Comparison of ENCODE assay signal across 8 cellular contexts in genomic region chr19:35995655-35995993, GRCh38. TPM values are rescaled to one million over a fixed set of nuclear protein-coding genes. Genes with fewer than 3 reads are reported as not detected.
A peak's percentile ranks its signal among the peaks of the same experiment; 100 is the strongest.
DNase-seq lines count a peak whose midpoint lies in the region; ATAC-seq and TF ChIP-seq lines count a peak whose summit lies in the region.

No MANE protein-coding gene starts in this region.

- H3K9me3 ChIP-seq in left lung = no peaks in the 10 kb centered on the region

- peak overlapping the region; percentile 64 to 86 for H3K27ac ChIP-seq in left lung

- no peaks in the 10 kb centered on the region for H3K27me3 ChIP-seq in left lung

- peaks cover 32% of the 10 kb centered on the region for H3K4me1 Mint-ChIP-seq in central memory CD8-positive, alpha-beta T cell

- peaks cover 0 to 17% of the 10 kb centered on the region in 2 donors for H3K36me3 ChIP-seq in left lung

- peak; percentile 10 to 20 for DNase-seq in AML-193 (lab: John Stamatoyannopoulos, UW)
- DNase-seq in RPMI8226 = peak; percentile 65
- DNase-seq in central memory CD8-positive, alpha-beta T cell (ENCODE audit: low spot score in 2 of 2) = peak; percentile 22 to 30
- DNase-seq in left lung = peak in 1 of 2 donors; percentile 86
- DNase-seq in stimulated activated naive CD8-positive, alpha-beta T cell treated with anti-CD3 and anti-CD28 coated beads, Interleukin-15, Interleukin-2, amounts not matched to agents 100 U/mL and 50 U/mL, for 24 hours = peak; percentile 65
- DNase-seq in NCI-H2107 (lab: John Stamatoyannopoulos, UW) = no peak

- H3K27ac Mint-ChIP-seq in central memory CD8-positive, alpha-beta T cell (ENCODE audit: low read depth) = peak overlapping the region; percentile 84

- ATAC-seq in GM18519 (IDR thresholded peaks at IDR 0.05; ENCODE audit: low FRiP score, unreplicated experiment) = peak; percentile 12
- ATAC-seq in HG03097 (IDR thresholded peaks at IDR 0.05; ENCODE audit: low FRiP score, unreplicated experiment) = peak; percentile 26
- ATAC-seq in central memory CD8-positive, alpha-beta T cell (replicated peaks; ENCODE audit: extremely low read depth, poor library complexity, severe bottlenecking) = peak; percentile 68
- ATAC-seq in left lung = peak; percentile 59
- peak; percentile 47 for ATAC-seq in stimulated activated naive CD8-positive, alpha-beta T cell treated with anti-CD3 and anti-CD28 coated beads, Interleukin-15, Interleukin-2, amounts not matched to agents 100 U/mL and 50 U/mL, for 24 hours

- H3K27me3 Mint-ChIP-seq in central memory CD8-positive, alpha-beta T cell = no peaks in the 10 kb centered on the region

- H3K9me3 Mint-ChIP-seq in central memory CD8-positive, alpha-beta T cell = no peaks in the 10 kb centered on the region

- peak overlapping the region; percentile 87 to 89 for H3K4me3 ChIP-seq in left lung

- intact Hi-C loops in left lung (cut with DNase I) = no loop called here

- peaks cover 10% of the 10 kb centered on the region for H3K36me3 Mint-ChIP-seq in central memory CD8-positive, alpha-beta T cell (ENCODE audit: insufficient read depth)

- H3K4me1 ChIP-seq in left lung = peaks cover 14 to 32% of the 10 kb centered on the region in 2 donors

- H3K4me3 Mint-ChIP-seq in central memory CD8-positive, alpha-beta T cell = peak overlapping the region; percentile 85

- TF ChIP-seq CTCF in left lung (IDR thresholded peaks at IDR 0.05) = no peak

RNA-seq across cellular contexts. Expression of gene SDHAF1, which starts 0.6 kb away (rescaled TPM):
- 10 to 100 TPM; 14.0 to 16.5 TPM for total RNA-seq in left lung

RNA-seq across cellular contexts. Expression of gene SYNE4, which starts 13.0 kb away (rescaled TPM):
- total RNA-seq in left lung = 10 to 100 TPM; 11.2 to 13.1 TPM

RNA-seq across cellular contexts. Expression of gene ALKBH6, which starts 18.4 kb away (rescaled TPM):
- 10 to 100 TPM; 19.3 to 22.7 TPM for total RNA-seq in left lung

RNA-seq across cellular contexts. Expression of gene CLIP3, which starts 37.0 kb away (rescaled TPM):
- 10 to 100 TPM in 1 of 2 donors, 1 to 10 TPM in 1; 5.8 to 16.6 TPM for total RNA-seq in left lung

RNA-seq across cellular contexts. Expression of gene THAP8, which starts 58.5 kb away (rescaled TPM):
- 1 to 10 TPM; 7.1 to 7.2 TPM for total RNA-seq in left lung

Comparison
In these comparisons a context has a peak if more than half of its experiments do, and no peak if none do; other contexts are left out.
1. ATAC-seq: peak in every context shown above with its lines; median percentile 68 in central memory CD8-positive, alpha-beta T cell; 59 in left lung; 47 in stimulated activated naive CD8-positive, alpha-beta T cell treated with anti-CD3 and anti-CD28 coated beads, Interleukin-15, Interleukin-2, amounts not matched to agents 100 U/mL and 50 U/mL, for 24 hours; 26 in HG03097; 12 in GM18519.